ENCODE assay signal across 8 cellular contexts in the genomic region with DNA sequence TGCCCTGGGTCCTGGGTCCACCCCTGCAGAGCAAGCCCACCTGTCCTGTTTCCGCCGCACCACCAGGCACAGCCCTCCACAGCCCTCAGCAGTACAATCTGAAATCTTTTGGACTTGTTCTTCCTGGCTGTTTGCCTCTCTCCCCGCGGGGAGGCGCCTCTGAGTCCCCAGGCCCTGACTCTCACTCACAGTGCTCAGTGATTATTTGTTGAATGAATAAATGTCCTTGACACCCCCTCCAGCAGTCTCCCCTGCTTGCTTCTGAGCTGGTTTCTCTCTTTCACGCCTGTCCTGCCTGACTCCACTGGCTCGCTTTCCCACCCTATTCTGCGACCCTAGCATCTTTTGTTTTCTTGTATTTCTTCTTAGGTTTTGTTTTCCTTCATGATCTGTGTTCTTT. TPM values are rescaled to one million over a fixed set of nuclear protein-coding genes. Genes with fewer than 3 reads are reported as not detected.
"Had no signal": no experiment of that assay in that cellular context is flagged by ENCODE, and none has a peak within 500 bp of the region (broad histone marks: within the 10 kb centered on the region; RNA-seq: fewer than 3 reads in every experiment).

No MANE protein-coding gene starts in this region.

RNA-seq across cellular contexts. Expression of gene C1QTNF9, which starts 56.9 kb away (rescaled TPM):
- total RNA-seq: LHCN-M2, MCF 10A, NCI-H460, OCI-LY7, PC-9, RPMI7951, SJCRH30, SK-MEL-5 had no signal
